3 cellular contexts compared by ENCODE assay signal in genomic region chr19:49863254-49863934, GRCh38.
A peak's percentile ranks its signal among the peaks of the same experiment; 100 is the strongest.
TF ChIP-seq lines count a peak whose summit lies in the region.

No MANE protein-coding gene starts in this region.

TF ChIP-seq in HEK293, 187 proteins besides CTCF, POLR2A, EP300 and RAD21:
- TF ChIP-seq, protein P1, sequence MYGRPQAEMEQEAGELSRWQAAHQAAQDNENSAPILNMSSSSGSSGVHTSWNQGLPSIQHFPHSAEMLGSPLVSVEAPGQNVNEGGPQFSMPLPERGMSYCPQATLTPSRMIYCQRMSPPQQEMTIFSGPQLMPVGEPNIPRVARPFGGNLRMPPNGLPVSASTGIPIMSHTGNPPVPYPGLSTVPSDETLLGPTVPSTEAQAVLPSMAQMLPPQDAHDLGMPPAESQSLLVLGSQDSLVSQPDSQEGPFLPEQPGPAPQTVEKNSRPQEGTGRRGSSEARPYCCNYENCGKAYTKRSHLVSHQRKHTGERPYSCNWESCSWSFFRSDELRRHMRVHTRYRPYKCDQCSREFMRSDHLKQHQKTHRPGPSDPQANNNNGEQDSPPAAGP (tag by site-specific recombination; IDR thresholded peaks at IDR 0.05), result 0 out of 2 replicates have a peak, but pooled peaks have one; percentile 24
- TF ChIP-seq ZNF202 (tag by site-specific recombination; IDR thresholded peaks at IDR 0.05; ENCODE audit: borderline replicate concordance), result no peak
- peak; percentile 76 for TF ChIP-seq ZIC2 (tag by site-specific recombination; IDR thresholded peaks at IDR 0.05)
- TF ChIP-seq, protein P2, sequence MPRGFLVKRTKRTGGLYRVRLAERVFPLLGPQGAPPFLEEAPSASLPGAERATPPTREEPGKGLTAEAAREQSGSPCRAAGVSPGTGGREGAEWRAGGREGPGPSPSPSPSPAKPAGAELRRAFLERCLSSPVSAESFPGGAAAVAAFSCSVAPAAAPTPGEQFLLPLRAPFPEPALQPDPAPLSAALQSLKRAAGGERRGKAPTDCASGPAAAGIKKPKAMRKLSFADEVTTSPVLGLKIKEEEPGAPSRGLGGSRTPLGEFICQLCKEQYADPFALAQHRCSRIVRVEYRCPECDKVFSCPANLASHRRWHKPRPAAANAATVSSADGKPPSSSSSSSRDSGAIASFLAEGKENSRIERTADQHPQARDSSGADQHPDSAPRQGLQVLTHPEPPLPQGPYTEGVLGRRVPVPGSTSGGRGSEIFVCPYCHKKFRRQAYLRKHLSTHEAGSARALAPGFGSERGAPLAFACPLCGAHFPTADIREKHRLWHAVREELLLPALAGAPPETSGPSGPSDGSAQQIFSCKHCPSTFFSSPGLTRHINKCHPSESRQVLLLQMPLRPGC (tag by site-specific recombination; IDR thresholded peaks at IDR 0.05), result no peak
- TF ChIP-seq WT1 (tag by site-specific recombination; IDR thresholded peaks at IDR 0.05), result 0 out of 2 replicates have a peak, but pooled peaks have one; percentile 25
- TF ChIP-seq OSR2 (tag by site-specific recombination; IDR thresholded peaks at IDR 0.05), result no peak
- peak; percentile 59 for TF ChIP-seq ZNF10 (tag by site-specific recombination; IDR thresholded peaks at IDR 0.05)
- TF ChIP-seq, protein P3, sequence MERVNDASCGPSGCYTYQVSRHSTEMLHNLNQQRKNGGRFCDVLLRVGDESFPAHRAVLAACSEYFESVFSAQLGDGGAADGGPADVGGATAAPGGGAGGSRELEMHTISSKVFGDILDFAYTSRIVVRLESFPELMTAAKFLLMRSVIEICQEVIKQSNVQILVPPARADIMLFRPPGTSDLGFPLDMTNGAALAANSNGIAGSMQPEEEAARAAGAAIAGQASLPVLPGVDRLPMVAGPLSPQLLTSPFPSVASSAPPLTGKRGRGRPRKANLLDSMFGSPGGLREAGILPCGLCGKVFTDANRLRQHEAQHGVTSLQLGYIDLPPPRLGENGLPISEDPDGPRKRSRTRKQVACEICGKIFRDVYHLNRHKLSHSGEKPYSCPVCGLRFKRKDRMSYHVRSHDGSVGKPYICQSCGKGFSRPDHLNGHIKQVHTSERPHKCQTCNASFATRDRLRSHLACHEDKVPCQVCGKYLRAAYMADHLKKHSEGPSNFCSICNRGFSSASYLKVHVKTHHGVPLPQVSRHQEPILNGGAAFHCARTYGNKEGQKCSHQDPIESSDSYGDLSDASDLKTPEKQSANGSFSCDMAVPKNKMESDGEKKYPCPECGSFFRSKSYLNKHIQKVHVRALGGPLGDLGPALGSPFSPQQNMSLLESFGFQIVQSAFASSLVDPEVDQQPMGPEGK (tag by site-specific recombination; IDR thresholded peaks at IDR 0.05), result peak; percentile 31; the same call in 1 of the 2 replicates

TF ChIP-seq in K562, 482 proteins besides CTCF, POLR2A, EP300 and RAD21:
- no peak for TF ChIP-seq GTF2F1 (IDR thresholded peaks at IDR 0.05; ENCODE audit: low read depth, low read length)
- TF ChIP-seq RBFOX2 (IDR thresholded peaks at IDR 0.05; ENCODE audit: low read depth, low read length), result peak; percentile 11; the same call in 1 of the 2 replicates
- TF ChIP-seq XRCC5 (IDR thresholded peaks at IDR 0.05; ENCODE audit: low read depth, low read length), result peak; percentile 2; the same call in 1 of the 2 replicates
- TF ChIP-seq ZBTB33 (CRISPR knock-in tag; IDR thresholded peaks at IDR 0.05), result 0 out of 2 replicates have a peak, but pooled peaks have one; percentile 42
- no peak for TF ChIP-seq RNF2 (IDR thresholded peaks at IDR 0.05)
- no peak for TF ChIP-seq NR1H2 (CRISPR knock-in tag; IDR thresholded peaks at IDR 0.05)
- TF ChIP-seq, protein P4, sequence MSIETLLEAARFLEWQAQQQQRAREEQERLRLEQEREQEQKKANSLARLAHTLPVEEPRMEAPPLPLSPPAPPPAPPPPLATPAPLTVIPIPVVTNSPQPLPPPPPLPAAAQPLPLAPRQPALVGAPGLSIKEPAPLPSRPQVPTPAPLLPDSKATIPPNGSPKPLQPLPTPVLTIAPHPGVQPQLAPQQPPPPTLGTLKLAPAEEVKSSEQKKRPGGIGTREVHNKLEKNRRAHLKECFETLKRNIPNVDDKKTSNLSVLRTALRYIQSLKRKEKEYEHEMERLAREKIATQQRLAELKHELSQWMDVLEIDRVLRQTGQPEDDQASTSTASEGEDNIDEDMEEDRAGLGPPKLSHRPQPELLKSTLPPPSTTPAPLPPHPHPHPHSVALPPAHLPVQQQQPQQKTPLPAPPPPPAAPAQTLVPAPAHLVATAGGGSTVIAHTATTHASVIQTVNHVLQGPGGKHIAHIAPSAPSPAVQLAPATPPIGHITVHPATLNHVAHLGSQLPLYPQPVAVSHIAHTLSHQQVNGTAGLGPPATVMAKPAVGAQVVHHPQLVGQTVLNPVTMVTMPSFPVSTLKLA (conservative IDR thresholded peaks at IDR 0.05), result 0 out of 4 replicates have a peak, but pooled peaks of 1 of the 2 experiments have one; percentile 3
- no peak for TF ChIP-seq RFX5 (IDR thresholded peaks at IDR 0.05; ENCODE audit: low read depth, low read length)
- no peak for TF ChIP-seq KDM1A (IDR thresholded peaks at IDR 0.05)
- no peak for TF ChIP-seq KLF10 (CRISPR knock-in tag; IDR thresholded peaks at IDR 0.05)

TF ChIP-seq in SK-N-SH, 30 proteins besides CTCF, POLR2A, EP300 and RAD21:
- TF ChIP-seq NRF1 (IDR thresholded peaks at IDR 0.05; ENCODE audit: low read depth, low read length) (no peak), ZBTB33 (IDR thresholded peaks at IDR 0.05; ENCODE audit: borderline replicate concordance, low read depth) (no peak), GABPA (IDR thresholded peaks at IDR 0.05; ENCODE audit: low read depth) (no peak), RCOR1 (IDR thresholded peaks at IDR 0.05; ENCODE audit: low read length) (no peak), GATA2 (CRISPR knock-in tag; IDR thresholded peaks at IDR 0.05) (no peak), MEF2A (IDR thresholded peaks at IDR 0.05; ENCODE audit: borderline replicate concordance, low read depth) (no peak), FOXJ3 (CRISPR knock-in tag; IDR thresholded peaks at IDR 0.05) (no peak), RXRA (IDR thresholded peaks at IDR 0.05; ENCODE audit: borderline replicate concordance, low read depth) (no peak), FOSL2 (IDR thresholded peaks at IDR 0.05; ENCODE audit: borderline replicate concordance, low read depth) (no peak), EZH2phosphoT487 (IDR thresholded peaks at IDR 0.05; ENCODE audit: borderline replicate concordance, low read depth) (no peak), MXI1 (IDR thresholded peaks at IDR 0.05; ENCODE audit: low read depth, low read length) (no peak)
- TF ChIP-seq, protein P5, sequence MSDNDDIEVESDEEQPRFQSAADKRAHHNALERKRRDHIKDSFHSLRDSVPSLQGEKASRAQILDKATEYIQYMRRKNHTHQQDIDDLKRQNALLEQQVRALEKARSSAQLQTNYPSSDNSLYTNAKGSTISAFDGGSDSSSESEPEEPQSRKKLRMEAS (IDR thresholded peaks at IDR 0.05; ENCODE audit: low read depth), result no peak
TF ChIP-seq in SK-N-SH: peak in this region for 0.
